Comparison of ENCODE assay signal across 2 cellular contexts in genomic region chr10:3783721-3784432, GRCh38.
A peak's percentile ranks its signal among the peaks of the same experiment; 100 is the strongest.
TF ChIP-seq lines count a peak whose summit lies in the region.

No MANE protein-coding gene starts in this region.

TF ChIP-seq in A549, 52 proteins besides CTCF, POLR2A, EP300 and RAD21 (continued from another document and continues in another):
- TF ChIP-seq MAZ (IDR thresholded peaks at IDR 0.05; ENCODE audit: borderline replicate concordance, low read depth, low read length) = no peak
- no peak for TF ChIP-seq BHLHE40 (IDR thresholded peaks at IDR 0.05; ENCODE audit: low read depth, low read length)
- no peak for TF ChIP-seq E2F6 (IDR thresholded peaks at IDR 0.05; ENCODE audit: borderline replicate concordance, low read depth)
- TF ChIP-seq HOXB13 (CRISPR knock-in tag; IDR thresholded peaks at IDR 0.05; ENCODE audit: low read depth) = no peak
- no peak for TF ChIP-seq CBX8 (IDR thresholded peaks at IDR 0.05)
- TF ChIP-seq HEYL (CRISPR knock-in tag; IDR thresholded peaks at IDR 0.05) = no peak
- peak; percentile 43; the same call in 1 of the 2 replicates for TF ChIP-seq JUNB (IDR thresholded peaks at IDR 0.05)
- no peak for TF ChIP-seq MYC (IDR thresholded peaks at IDR 0.05; ENCODE audit: borderline replicate concordance, low read length)
- no peak; the same call in 2 of the 3 replicates for TF ChIP-seq BCL3 (IDR thresholded peaks at IDR 0.05)
- TF ChIP-seq MAX (IDR thresholded peaks at IDR 0.05) = peak; percentile 48; the same call in 1 of the 2 replicates
- TF ChIP-seq RFX5 (IDR thresholded peaks at IDR 0.05) = no peak
- TF ChIP-seq ZNF302 (CRISPR knock-in tag; IDR thresholded peaks at IDR 0.05) = no peak
- TF ChIP-seq NPAS2 (CRISPR knock-in tag; IDR thresholded peaks at IDR 0.05; ENCODE audit: borderline replicate concordance) = no peak
- no peak for TF ChIP-seq KDM5A (IDR thresholded peaks at IDR 0.05)
- peak; percentile 14; the same call in 1 of the 2 replicates for TF ChIP-seq FOSL2 (IDR thresholded peaks at IDR 0.05)
- peak; percentile 53; the same call in 1 of the 2 replicates for TF ChIP-seq FOSL2 (CRISPR knock-in tag; IDR thresholded peaks at IDR 0.05)
- TF ChIP-seq POLR2AphosphoS2 (conservative IDR thresholded peaks at IDR 0.05; ENCODE audit: low read length) = peak; percentile 9; the same call in 1 of the 2 replicates
- TF ChIP-seq HOXB5 (CRISPR knock-in tag; IDR thresholded peaks at IDR 0.05) = 0 out of 2 replicates have a peak, but pooled peaks have one; percentile 55
- no peak for TF ChIP-seq ESRRA (IDR thresholded peaks at IDR 0.05; ENCODE audit: borderline replicate concordance, low read length)
- TF ChIP-seq EHMT2 (IDR thresholded peaks at IDR 0.05; ENCODE audit: low read depth) = no peak
- no peak for TF ChIP-seq ELK1 (IDR thresholded peaks at IDR 0.05; ENCODE audit: low read depth, low read length)
- 0 out of 2 replicates have a peak, but pooled peaks have one; percentile 32 for TF ChIP-seq REST (IDR thresholded peaks at IDR 0.05)
- peak; percentile 68 for TF ChIP-seq GATA3 (IDR thresholded peaks at IDR 0.05; ENCODE audit: borderline replicate concordance)
- peak; percentile 31; the same call in 2 of the 3 replicates for TF ChIP-seq SMC3 (IDR thresholded peaks at IDR 0.05)
- TF ChIP-seq ZC3H11A (IDR thresholded peaks at IDR 0.05) = no peak
- no peak for TF ChIP-seq NFE2L2 (conservative IDR thresholded peaks at IDR 0.05; ENCODE audit: low read length)
- no peak for TF ChIP-seq ATOH8 (CRISPR knock-in tag; IDR thresholded peaks at IDR 0.05; ENCODE audit: low read depth)
- TF ChIP-seq CEBPB (IDR thresholded peaks at IDR 0.05) = peak; percentile 89 to 93
- no peak for TF ChIP-seq CBX2 (IDR thresholded peaks at IDR 0.05; ENCODE audit: borderline replicate concordance, low read depth)
- no peak for TF ChIP-seq KDM1A (IDR thresholded peaks at IDR 0.05; ENCODE audit: low read depth)
- TF ChIP-seq CHD4 (IDR thresholded peaks at IDR 0.05; ENCODE audit: borderline replicate concordance) = no peak

TF ChIP-seq in GM23338, 12 proteins besides CTCF, POLR2A, EP300 and RAD21 (continued from another document):
- no peak for TF ChIP-seq ZNF462 (CRISPR knock-in tag; IDR thresholded peaks at IDR 0.05)
- no peak for TF ChIP-seq EZH2phosphoT487 (IDR thresholded peaks at IDR 0.05; ENCODE audit: unreplicated experiment)
- TF ChIP-seq NANOG (IDR thresholded peaks at IDR 0.05; ENCODE audit: borderline replicate concordance) = peak; percentile 35; the same call in 1 of the 2 replicates
- TF ChIP-seq EZH2 (IDR thresholded peaks at IDR 0.05; ENCODE audit: low read depth, unreplicated experiment) = no peak
